Comparison of ENCODE assay signal across 1 cellular context in the genomic region with DNA sequence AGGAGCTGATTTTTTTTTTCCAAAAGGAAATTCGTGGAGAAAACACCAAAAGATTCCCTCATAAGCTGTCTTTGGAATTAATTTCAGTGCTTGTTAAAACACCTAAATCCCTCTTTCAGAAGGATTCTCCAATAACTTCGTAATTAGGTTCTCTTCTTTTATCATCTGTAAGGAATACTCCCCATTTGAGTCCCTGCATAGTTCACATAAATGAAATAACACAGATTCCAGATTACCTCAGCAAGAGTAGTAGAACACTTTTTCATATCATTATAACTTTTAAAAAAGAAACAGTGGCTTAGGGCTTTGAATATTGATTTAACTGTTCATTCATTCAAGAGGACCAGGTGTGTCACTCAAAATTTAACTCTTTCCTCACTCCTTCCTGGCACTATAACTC.
TF ChIP-seq lines count a peak whose summit lies in the region.

No MANE protein-coding gene starts in this region.

TF ChIP-seq in IMR-90, 13 proteins besides CTCF, POLR2A, EP300 and RAD21:
- no peak for TF ChIP-seq BHLHE40 (IDR thresholded peaks at IDR 0.05; ENCODE audit: low read depth, low read length)
- TF ChIP-seq, protein P1, sequence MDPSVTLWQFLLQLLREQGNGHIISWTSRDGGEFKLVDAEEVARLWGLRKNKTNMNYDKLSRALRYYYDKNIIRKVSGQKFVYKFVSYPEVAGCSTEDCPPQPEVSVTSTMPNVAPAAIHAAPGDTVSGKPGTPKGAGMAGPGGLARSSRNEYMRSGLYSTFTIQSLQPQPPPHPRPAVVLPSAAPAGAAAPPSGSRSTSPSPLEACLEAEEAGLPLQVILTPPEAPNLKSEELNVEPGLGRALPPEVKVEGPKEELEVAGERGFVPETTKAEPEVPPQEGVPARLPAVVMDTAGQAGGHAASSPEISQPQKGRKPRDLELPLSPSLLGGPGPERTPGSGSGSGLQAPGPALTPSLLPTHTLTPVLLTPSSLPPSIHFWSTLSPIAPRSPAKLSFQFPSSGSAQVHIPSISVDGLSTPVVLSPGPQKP (IDR thresholded peaks at IDR 0.05; ENCODE audit: borderline replicate concordance, low read depth, low read length): no peak
- TF ChIP-seq MXI1 (IDR thresholded peaks at IDR 0.05; ENCODE audit: borderline replicate concordance, low read depth, low read length): no peak
- no peak for TF ChIP-seq NFE2L2 (IDR thresholded peaks at IDR 0.05; ENCODE audit: low read depth, low read length)
- no peak for TF ChIP-seq RCOR1 (IDR thresholded peaks at IDR 0.05; ENCODE audit: insufficient replicate concordance, low read length)
- no peak for TF ChIP-seq FOS (IDR thresholded peaks at IDR 0.05; ENCODE audit: low read depth, low read length)
- TF ChIP-seq RFX5 (IDR thresholded peaks at IDR 0.05; ENCODE audit: low read depth, low read length): no peak
- TF ChIP-seq CEBPB (IDR thresholded peaks at IDR 0.05; ENCODE audit: low read depth, low read length): no peak
- TF ChIP-seq CHD1 (IDR thresholded peaks at IDR 0.05; ENCODE audit: low read depth, low read length): no peak
